8 cellular contexts compared by ENCODE assay signal in genomic region chr9:120579750-120580590, GRCh38.
DNase-seq lines count a peak whose midpoint lies in the region; ATAC-seq and TF ChIP-seq lines count a peak whose summit lies in the region.

TSS of gene CDK5RAP2 (minus strand) at chr9:120580167. CDS start at chr9:120579978, 189 bp downstream.

- H3K4me1 Mint-ChIP-seq in nephron progenitor cell: peaks cover 35% of the 10 kb centered on the region
- H3K4me1 Mint-ChIP-seq in stimulated activated naive CD8-positive, alpha-beta T cell treated with anti-CD3 and anti-CD28 coated beads, Interleukin-15, amount 100 ng/mL, for 72 hours: peaks cover 58% of the 10 kb centered on the region

- H4K20me1 ChIP-seq in MM.1S (ENCODE audit: insufficient read depth, low read length): no peaks in the 10 kb centered on the region

- peak within 1 kb of the TSS; percentile 89 for H3K4me2 ChIP-seq in MM.1S (ENCODE audit: low read depth, low read length)

- peaks cover 20% of the 10 kb centered on the region for H3F3A ChIP-seq in MM.1S (ENCODE audit: insufficient read depth, low read length)

- H3K27me3 ChIP-seq in HAP-1 (ENCODE audit: low read depth) (no peaks in the 10 kb centered on the region), MM.1S (replicated peaks; ENCODE audit: insufficient read depth, low read length) (no peaks in the 10 kb centered on the region)

- peaks cover 64% of the 10 kb centered on the region for H3K79me2 ChIP-seq in MM.1S (ENCODE audit: low read length)

- H3K9me3 ChIP-seq in ES-I3 (ENCODE audit: control insufficient read depth, insufficient read depth, low read length): no peaks in the 10 kb centered on the region
- no peaks in the 10 kb centered on the region for H3K9me3 ChIP-seq in HAP-1
- no peaks in the 10 kb centered on the region for H3K9me3 ChIP-seq in MM.1S (replicated peaks; ENCODE audit: insufficient read depth, low read length)

- H3K27ac ChIP-seq in MM.1S (ENCODE audit: low read length): peak within 1 kb of the TSS; percentile 58; the same call in 1 of the 2 replicates

- TF ChIP-seq CTCF in MM.1S (IDR thresholded peaks at IDR 0.05; ENCODE audit: low read length) (no peak), nephron progenitor cell (IDR thresholded peaks at IDR 0.05) (no peak)

- H3K27me3 Mint-ChIP-seq in nephron progenitor cell (ENCODE audit: low read depth, poor library complexity): peaks cover 19% of the 10 kb centered on the region
- no peaks in the 10 kb centered on the region for H3K27me3 Mint-ChIP-seq in stimulated activated naive CD8-positive, alpha-beta T cell treated with anti-CD3 and anti-CD28 coated beads, Interleukin-15, amount 100 ng/mL, for 72 hours

- H3K27ac Mint-ChIP-seq in nephron progenitor cell: peak within 1 kb of the TSS; percentile 66
- peak within 1 kb of the TSS; percentile 98 to 99 for H3K27ac Mint-ChIP-seq in stimulated activated naive CD8-positive, alpha-beta T cell treated with anti-CD3 and anti-CD28 coated beads, Interleukin-15, amount 100 ng/mL, for 72 hours

- H3K9me3 Mint-ChIP-seq in nephron progenitor cell: peaks cover 9% of the 10 kb centered on the region
- H3K9me3 Mint-ChIP-seq in stimulated activated naive CD8-positive, alpha-beta T cell treated with anti-CD3 and anti-CD28 coated beads, Interleukin-15, amount 100 ng/mL, for 72 hours: peaks cover 0 to 5% of the 10 kb centered on the region in 2 donors

- no peaks in the 10 kb centered on the region for H3K9me2 ChIP-seq in MM.1S (replicated peaks; ENCODE audit: insufficient read depth, low read length)

- H3K36me3 ChIP-seq in ES-I3 (ENCODE audit: insufficient read depth, low read length) (no peaks in the 10 kb centered on the region), HAP-1 (replicated peaks) (peaks cover 8% of the 10 kb centered on the region), MM.1S (replicated peaks; ENCODE audit: insufficient read depth, low read length) (no peaks in the 10 kb centered on the region; the same call in 1 of the 2 replicates)

- peak within 1 kb of the TSS; percentile 98 for H3K4me3 Mint-ChIP-seq in nephron progenitor cell
- H3K4me3 Mint-ChIP-seq in stimulated activated naive CD8-positive, alpha-beta T cell treated with anti-CD3 and anti-CD28 coated beads, Interleukin-15, amount 100 ng/mL, for 72 hours: peak within 1 kb of the TSS; percentile 98 to 99

- in situ Hi-C loops in HAP-1 (cut with MboI; ENCODE audit: low sequenced_read_pairs): no loop called here

- peak within 1 kb of the TSS; percentile 86 for H2AFZ ChIP-seq in MM.1S (ENCODE audit: low read length)

- H3K4me3 ChIP-seq in HAP-1 (peak within 1 kb of the TSS; percentile 91), MM.1S (ENCODE audit: low read length) (peak within 1 kb of the TSS; percentile 92)

- peaks cover 6% of the 10 kb centered on the region; the same call in 1 of the 2 replicates for H3K4me1 ChIP-seq in ES-I3 (ENCODE audit: insufficient read depth, low read length)
- peaks cover 15% of the 10 kb centered on the region for H3K4me1 ChIP-seq in HAP-1
- peaks cover 41% of the 10 kb centered on the region for H3K4me1 ChIP-seq in MM.1S (ENCODE audit: low read length)

- peaks cover 23% of the 10 kb centered on the region for H3K36me3 Mint-ChIP-seq in nephron progenitor cell (ENCODE audit: low read depth)

- H3K9ac ChIP-seq in ES-I3 (ENCODE audit: low read depth, low read length) (peak within 1 kb of the TSS; percentile 96), MM.1S (ENCODE audit: low read length) (peak within 1 kb of the TSS; percentile 96)

- ATAC-seq in stimulated activated naive CD8-positive, alpha-beta T cell treated with anti-CD3 and anti-CD28 coated beads, Interleukin-15, amount 100 ng/mL, for 72 hours: peak; percentile 96

- DNase-seq in HAP-1 (ENCODE audit: low spot score in 2 of 2) (peak; percentile 96 to 98), MM.1S (peak; percentile 97), SIG-M5 (lab: John Stamatoyannopoulos, UW) (peak; percentile 88), activated gamma-delta T cell (lab: John Stamatoyannopoulos, UW) (peak; percentile 78), fibroblast of the conjunctiva (ENCODE audit: low read depth) (peak; percentile 97), nephron progenitor cell (peak; percentile 89)
- DNase-seq in stimulated activated naive CD8-positive, alpha-beta T cell treated with anti-CD3 and anti-CD28 coated beads, Interleukin-15, amount 100 ng/mL, for 72 hours: peak; percentile 86 to 94

Comparison
In these comparisons a context has a peak if more than half of its experiments do, and no peak if none do; other contexts are left out.
1. Peak in every context shown above with its lines: DNase-seq, ATAC-seq, H3K4me3 ChIP-seq and H3K27ac ChIP-seq.